In genomic region chr12:31238764-31239387, GRCh38 we compare ENCODE assay signal across 8 cellular contexts.
DNase-seq lines count a peak whose midpoint lies in the region; ATAC-seq and TF ChIP-seq lines count a peak whose summit lies in the region.

No MANE protein-coding gene starts in this region.

- H3K36me3 ChIP-seq in OCI-LY7 (ENCODE audit: insufficient read depth, low read length): no peaks in the 10 kb centered on the region
- H3K36me3 ChIP-seq in thyroid gland: no peaks in the 10 kb centered on the region

- H3K4me2 ChIP-seq in OCI-LY7 (ENCODE audit: low read length): peak overlapping the region; percentile 4; the same call in 1 of the 2 replicates

- 17 to 22% methylated on average over 11 of the region's 11 CpGs for WGBS in thyroid gland, 2 donors

- BruUV-seq in OCI-LY7 (replicated peaks; lab: Mats Ljungman, UMichigan): no TSS peak

- H3K27me3 Mint-ChIP-seq in activated T-cell treated with anti-CD3 and anti-CD28 coated beads, Interleukin-2, amount 50 U/mL, for 24 hours: peaks cover 29% of the 10 kb centered on the region

- H3K79me2 ChIP-seq in OCI-LY7 (ENCODE audit: insufficient read depth, low read depth, low read length): no peaks in the 10 kb centered on the region

- no peaks in the 10 kb centered on the region for H3K9me2 ChIP-seq in OCI-LY7 (ENCODE audit: insufficient read depth, low read length)

- H2AFZ ChIP-seq in OCI-LY7 (ENCODE audit: low read length): no peak overlapping the region

- no peaks in the 10 kb centered on the region for H3K4me1 ChIP-seq in OCI-LY7 (ENCODE audit: insufficient read depth, low read length, poor library complexity, severe bottlenecking)
- H3K4me1 ChIP-seq in thyroid gland: no peaks in the 10 kb centered on the region

- H3K9me3 ChIP-seq in OCI-LY7 (ENCODE audit: low read length) (no peaks in the 10 kb centered on the region), thyroid gland (no peaks in the 10 kb centered on the region)

- peak; percentile 88 for TF ChIP-seq CTCF in OCI-LY7 (conservative IDR thresholded peaks at IDR 0.05; ENCODE audit: low read length)
- peak in 5 of 6 experiments; percentile 35 to 75 (median 71) for TF ChIP-seq CTCF in thyroid gland (IDR thresholded peaks at IDR 0.05)

- no peak overlapping the region for H3K4me3 ChIP-seq in OCI-LY7 (ENCODE audit: low read depth, low read length, poor library complexity, severe bottlenecking)
- H3K4me3 ChIP-seq in thyroid gland (replicated peaks in 1 of 3): no peak overlapping the region

- H3K27ac ChIP-seq in OCI-LY7 (ENCODE audit: low read depth, low read length, poor library complexity, severe bottlenecking): no peak overlapping the region
- H3K27ac ChIP-seq in thyroid gland: no peak overlapping the region

- CTCF ChIA-PET in OCI-LY7 (lab: Charles Lee; ENCODE audit: unreplicated experiment): interaction anchor here (1.6 kb wide), 1 partner anchor 11 kb away, joined by 4 read pairs; no protein-coding TSS in a partner anchor

- POLR2A ChIA-PET in OCI-LY7 (lab: Charles Lee): no interaction called here

- no peaks in the 10 kb centered on the region for H3K9me3 Mint-ChIP-seq in activated T-cell treated with anti-CD3 and anti-CD28 coated beads, Interleukin-2, amount 50 U/mL, for 24 hours

- H4K20me1 ChIP-seq in OCI-LY7 (ENCODE audit: insufficient read depth, low read length): no peaks in the 10 kb centered on the region

- no peak overlapping the region for H3K27ac Mint-ChIP-seq in activated T-cell treated with anti-CD3 and anti-CD28 coated beads, Interleukin-2, amount 50 U/mL, for 24 hours

- H3K27me3 ChIP-seq in thyroid gland: no peaks in the 10 kb centered on the region

- DNase-seq in DMS114 treated with DMSO at 0.1 percent for 48 hours (lab: John Stamatoyannopoulos, UW; ENCODE audit: unreplicated experiment): peak; percentile 51
- DNase-seq in HT1080 (ENCODE audit: low read depth): peak; percentile 68
- peak; percentile 73 for DNase-seq in OCI-LY7 (ENCODE audit: low spot score)
- peak; percentile 65 for DNase-seq in activated T-cell treated with anti-CD3 and anti-CD28 coated beads, Interleukin-2, amount 50 U/mL, for 24 hours
- peak; percentile 39 for DNase-seq in fibroblast of the conjunctiva (ENCODE audit: low read depth)
- DNase-seq in occipital lobe (lab: John Stamatoyannopoulos, UW): peak; percentile 41
- peak; percentile 79 to 87 for DNase-seq in thyroid gland

- peaks cover 1% of the 10 kb centered on the region for H3K4me1 Mint-ChIP-seq in activated T-cell treated with anti-CD3 and anti-CD28 coated beads, Interleukin-2, amount 50 U/mL, for 24 hours (ENCODE audit: low read depth)

- no peak for TF ChIP-seq POLR2A in thyroid gland (IDR thresholded peaks at IDR 0.05)

- H3K4me3 Mint-ChIP-seq in activated T-cell treated with anti-CD3 and anti-CD28 coated beads, Interleukin-2, amount 50 U/mL, for 24 hours: no peak overlapping the region

- no peaks in the 10 kb centered on the region for H3K36me3 Mint-ChIP-seq in activated T-cell treated with anti-CD3 and anti-CD28 coated beads, Interleukin-2, amount 50 U/mL, for 24 hours (ENCODE audit: low read depth)

- peak; percentile 86 for ATAC-seq in GM21381 (IDR thresholded peaks at IDR 0.05; ENCODE audit: unreplicated experiment)

- intact Hi-C loops in OCI-LY7 (cut with micrococcal nuclease; ENCODE audit: unreplicated experiment) (loop anchor here (2.0 to 10.0 kb wide), 3 partner anchors 120 to 392 kb away; no protein-coding TSS in a partner anchor), thyroid gland (cut with DNase I) (no loop called here)
